In the genomic region with DNA sequence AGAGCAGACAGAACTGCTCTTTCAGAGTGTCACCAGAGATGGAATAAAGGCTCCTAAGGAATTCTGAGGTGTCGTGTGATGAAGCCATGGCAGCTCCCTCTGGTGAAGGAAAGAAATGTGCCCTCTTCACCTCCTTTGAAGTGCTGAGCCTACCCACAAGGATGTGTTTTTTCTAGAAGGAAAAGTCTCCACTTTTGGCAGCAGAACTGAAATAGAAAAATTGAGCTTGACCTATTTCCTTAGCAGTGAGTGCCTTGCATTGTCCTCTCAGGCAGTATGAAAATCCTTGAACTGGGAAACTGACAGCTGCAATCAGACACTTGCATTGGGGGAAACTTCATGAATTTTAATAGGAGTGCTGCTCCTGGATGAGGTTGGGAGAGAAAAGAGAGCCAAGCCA, we compare ENCODE assay signal across 14 cellular contexts.
DNase-seq lines count a peak whose midpoint lies in the region; ATAC-seq and TF ChIP-seq lines count a peak whose summit lies in the region.
"Had no signal": no experiment of that assay in that cellular context is flagged by ENCODE, and none has a peak within 500 bp of the region (broad histone marks: within the 10 kb centered on the region; RNA-seq: fewer than 3 reads in every experiment).

No MANE protein-coding gene starts in this region.

- DNase-seq in DMS79 treated with DMSO at 0.1 percent for 48 hours (lab: John Stamatoyannopoulos, UW) (peak; percentile 57), DMS79 (lab: John Stamatoyannopoulos, UW) (no peak), cerebellum (ENCODE audit: low spot score) (peak; percentile 16), lung microvascular endothelial cell (ENCODE audit: low read depth in 2 of 2) (peak; percentile 57 to 68), spleen (no peak), smooth muscle cell (lab: John Stamatoyannopoulos, UW; ENCODE audit: unreplicated experiment) (no peak), RWPE1 (ENCODE audit: low spot score) (no peak)
- no peak for DNase-seq in stimulated activated effector memory CD8-positive, alpha-beta T cell treated with anti-CD3 and anti-CD28 coated beads, Interleukin-12 subunit alpha, Interleukin-12 subunit beta, amount 100 ng/mL, for 72 hours (ENCODE audit: low spot score in 2 of 2)
- DNase-seq: 8988T; activated T-cell treated with anti-CD3 and anti-CD28 coated beads, Interleukin-2, amount 50 U/mL, for 1 hour; Calu3; effector CD4-positive, alpha-beta T cell had no signal

- H3K4me2 ChIP-seq in smooth muscle cell: no peak overlapping the region

- H3K36me3 ChIP-seq in spleen (no peaks in the 10 kb centered on the region), smooth muscle cell (ENCODE audit: low read depth) (no peaks in the 10 kb centered on the region)

- no peaks in the 10 kb centered on the region for H3K79me2 ChIP-seq in smooth muscle cell (ENCODE audit: low read depth)

- 54 to 87% (median 69%) methylated on average over 1 of the region's 1 CpG for WGBS in spleen, 5 donors
- WGBS in smooth muscle cell (ENCODE audit: low lambda C conversion rate): 55% methylated on average over 1 of the region's 1 CpG

- no peaks in the 10 kb centered on the region for H4K20me1 ChIP-seq in smooth muscle cell (ENCODE audit: low read depth)

- CTCF ChIA-PET in RWPE1 (lab: Yijun Ruan, JAX): no interaction called here

- no peak overlapping the region for H3K9ac ChIP-seq in smooth muscle cell (ENCODE audit: low read depth)

- peak overlapping the region in 5 of 8 donors; percentile 26 to 64 (median 56) for H3K27ac ChIP-seq in spleen
- no peak overlapping the region for H3K27ac ChIP-seq in smooth muscle cell (ENCODE audit: low read depth)
- no peak overlapping the region for H3K27ac ChIP-seq in RWPE1

- H3K4me1 Mint-ChIP-seq in stimulated activated effector memory CD8-positive, alpha-beta T cell treated with anti-CD3 and anti-CD28 coated beads, Interleukin-12 subunit alpha, Interleukin-12 subunit beta, amount 100 ng/mL, for 72 hours: no peaks in the 10 kb centered on the region

- no peak for TF ChIP-seq POLR2A in spleen (IDR thresholded peaks at IDR 0.05)

- no peak for ATAC-seq in stimulated activated effector memory CD8-positive, alpha-beta T cell treated with anti-CD3 and anti-CD28 coated beads, Interleukin-12 subunit alpha, Interleukin-12 subunit beta, amount 100 ng/mL, for 72 hours

- H2AFZ ChIP-seq in smooth muscle cell (ENCODE audit: low read depth): no peak overlapping the region

- no peak overlapping the region for H3K4me3 ChIP-seq in spleen
- no peak overlapping the region for H3K4me3 ChIP-seq in smooth muscle cell
- H3K4me3 ChIP-seq: lung had no signal

- no peak overlapping the region for H3K27ac Mint-ChIP-seq in stimulated activated effector memory CD8-positive, alpha-beta T cell treated with anti-CD3 and anti-CD28 coated beads, Interleukin-12 subunit alpha, Interleukin-12 subunit beta, amount 100 ng/mL, for 72 hours
- H3K27ac Mint-ChIP-seq: progenitor cell of endocrine pancreas had no signal

- H3K9me3 ChIP-seq in spleen: no peaks in the 10 kb centered on the region
- H3K9me3 ChIP-seq in smooth muscle cell (replicated peaks; ENCODE audit: low read depth): no peaks in the 10 kb centered on the region

- H3K27me3 ChIP-seq in spleen (replicated peaks in 1 of 7): no peaks in the 10 kb centered on the region
- no peaks in the 10 kb centered on the region for H3K27me3 ChIP-seq in smooth muscle cell (ENCODE audit: low read depth)

- TF ChIP-seq CTCF in spleen (IDR thresholded peaks at IDR 0.05 in 8 of 11, conservative IDR thresholded peaks at IDR 0.05 in 3 of 11): no peak
- no peak for TF ChIP-seq CTCF in smooth muscle cell (IDR thresholded peaks at IDR 0.05; ENCODE audit: borderline replicate concordance, insufficient read depth, poor library complexity, severe bottlenecking)
- no peak for TF ChIP-seq CTCF in RWPE1 (conservative IDR thresholded peaks at IDR 0.05; ENCODE audit: low read depth)

- no peaks in the 10 kb centered on the region for H3K9me3 Mint-ChIP-seq in stimulated activated effector memory CD8-positive, alpha-beta T cell treated with anti-CD3 and anti-CD28 coated beads, Interleukin-12 subunit alpha, Interleukin-12 subunit beta, amount 100 ng/mL, for 72 hours

- H3K4me1 ChIP-seq in spleen (peaks cover 0 to 14% (median 7%) of the 10 kb centered on the region in 6 donors), smooth muscle cell (ENCODE audit: low read depth) (no peaks in the 10 kb centered on the region)

- no peaks in the 10 kb centered on the region for H3F3A ChIP-seq in smooth muscle cell (ENCODE audit: low read depth)

- intact Hi-C loops in spleen (cut with DNase I; ENCODE audit: low total_unique reads): no loop called here

- H3K4me3 Mint-ChIP-seq in stimulated activated effector memory CD8-positive, alpha-beta T cell treated with anti-CD3 and anti-CD28 coated beads, Interleukin-12 subunit alpha, Interleukin-12 subunit beta, amount 100 ng/mL, for 72 hours: no peak overlapping the region

- H3K36me3 Mint-ChIP-seq in stimulated activated effector memory CD8-positive, alpha-beta T cell treated with anti-CD3 and anti-CD28 coated beads, Interleukin-12 subunit alpha, Interleukin-12 subunit beta, amount 100 ng/mL, for 72 hours: no peaks in the 10 kb centered on the region

- POLR2A ChIA-PET in RWPE1 (lab: Yijun Ruan, JAX; ENCODE audit: low non-redundant PET): no interaction called here

Comparison
In these comparisons a context has a peak if more than half of its experiments do, and no peak if none do; other contexts are left out.
1. DNase-seq: peak in DMS79 treated with DMSO at 0.1 percent for 48 hours (single experiment), cerebellum (single experiment) and lung microvascular endothelial cell (2 of 2); none in DMS79 (single experiment), spleen (single experiment), smooth muscle cell (single experiment), RWPE1 (single experiment) and stimulated activated effector memory CD8-positive, alpha-beta T cell treated with anti-CD3 and anti-CD28 coated beads, Interleukin-12 subunit alpha, Interleukin-12 subunit beta, amount 100 ng/mL, for 72 hours (0 of 2).
2. H3K27ac ChIP-seq: peak in spleen (5 of 8); none in smooth muscle cell (single experiment) and RWPE1 (single experiment).